31 cellular contexts compared by ENCODE assay signal in the genomic region with DNA sequence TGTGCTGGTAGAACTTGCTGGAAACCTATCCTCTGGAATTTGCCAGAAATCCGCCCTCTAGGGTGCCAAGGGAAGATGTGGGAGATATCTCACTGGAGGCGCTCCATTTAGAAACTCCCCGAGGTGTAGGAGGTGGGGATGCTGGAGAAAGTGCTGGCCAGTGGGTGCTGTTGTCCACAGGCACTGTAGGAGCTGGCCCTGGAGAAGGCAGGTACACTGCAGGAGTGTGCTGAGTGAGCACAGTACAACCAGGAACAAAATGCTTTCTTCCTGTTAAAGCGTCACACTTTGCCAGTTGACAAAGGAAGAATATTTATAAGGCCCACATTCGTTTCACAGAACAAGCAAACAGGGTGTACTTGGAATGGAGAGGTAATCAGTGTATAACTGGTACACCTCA.
"Had no signal": no experiment of that assay in that cellular context is flagged by ENCODE, and none has a peak within 500 bp of the region (broad histone marks: within the 10 kb centered on the region; RNA-seq: fewer than 3 reads in every experiment).

No MANE protein-coding gene starts in this region.

- H3K36me3 Mint-ChIP-seq: activated naive CD8-positive, alpha-beta T cell treated with anti-CD3 and anti-CD28 coated beads for 36 hours had no signal

- H3K4me3 Mint-ChIP-seq: activated CD4-positive, alpha-beta T cell treated with anti-CD3 and anti-CD28 coated beads, Interleukin-2, amount 10 ng/mL, durations not matched to agents 24 days and 14 days; activated CD8-positive, alpha-beta T cell treated with anti-CD3 and anti-CD28 coated beads for 36 hours; activated naive CD8-positive, alpha-beta T cell treated with anti-CD3 and anti-CD28 coated beads for 36 hours; activated T-cell treated with anti-CD3 and anti-CD28 coated beads, Interleukin-2, amount 50 U/mL, for 72 hours; activated T-helper 17 cell treated with anti-CD3 and anti-CD28 coated beads, Interleukin-2, amount 50 U/mL, for 72 hours had no signal

- H3K9me3 Mint-ChIP-seq: activated CD4-positive, alpha-beta T cell treated with anti-CD3 and anti-CD28 coated beads, Interleukin-2, amount 10 ng/mL, durations not matched to agents 24 days and 14 days; activated CD8-positive, alpha-beta T cell treated with anti-CD3 and anti-CD28 coated beads for 36 hours; activated naive CD8-positive, alpha-beta T cell treated with anti-CD3 and anti-CD28 coated beads for 36 hours; activated T-cell treated with anti-CD3 and anti-CD28 coated beads, Interleukin-2, amount 50 U/mL, for 72 hours; activated T-helper 17 cell treated with anti-CD3 and anti-CD28 coated beads, Interleukin-2, amount 50 U/mL, for 72 hours had no signal

- H3K4me1 Mint-ChIP-seq: activated CD4-positive, alpha-beta T cell treated with anti-CD3 and anti-CD28 coated beads, Interleukin-2, amount 10 ng/mL, durations not matched to agents 24 days and 14 days; activated naive CD8-positive, alpha-beta T cell treated with anti-CD3 and anti-CD28 coated beads for 36 hours; activated T-helper 17 cell treated with anti-CD3 and anti-CD28 coated beads, Interleukin-2, amount 50 U/mL, for 72 hours had no signal

- H3K27ac ChIP-seq: brain microvascular endothelial cell, WERI-Rb-1 had no signal

- DNase-seq: activated CD4-positive, alpha-beta T cell treated with anti-CD3 and anti-CD28 coated beads, Interleukin-2, amount 10 ng/mL, durations not matched to agents 24 days and 14 days; activated CD4-positive, alpha-beta T cell treated with anti-CD3 and anti-CD28 coated beads, Interleukin-2, amount 50 U/mL, for 4 hours; activated CD8-positive, alpha-beta T cell treated with anti-CD3 and anti-CD28 coated beads for 36 hours; activated effector memory CD4-positive, alpha-beta T cell treated with anti-CD3 and anti-CD28 coated beads, Interleukin-2, amount 50 U/mL, for 16 hours; activated naive CD4-positive, alpha-beta T cell; activated naive CD4-positive, alpha-beta T cell treated with anti-CD3 and anti-CD28 coated beads, Interleukin-2, amount 50 U/mL, for 16 hours; activated naive CD8-positive, alpha-beta T cell treated with anti-CD3 and anti-CD28 coated beads for 36 hours; activated T-cell treated with anti-CD3 and anti-CD28 coated beads, Interleukin-2, amount 50 U/mL, for 1 hour; activated T-cell treated with anti-CD3 and anti-CD28 coated beads, Interleukin-2, amount 50 U/mL, for 72 hours; amniotic stem cell; aorta; brain microvascular endothelial cell; KG1; NCI-H1092 treated with DMSO at 0.1 percent for 48 hours; NCI-H1417; NCI-H146; NCI-H187; NCI-H2029 treated with DMSO at 0.1 percent for 48 hours; NCI-H2107; NCI-H2171; NCI-H510A; NCI-H748 treated with DMSO at 0.1 percent for 48 hours; NK-92 treated with Interleukin-12 subunit alpha and Interleukin-12 subunit beta, amount 100 ng/mL, for 24 hours; OCI-M1; Right ventricle myocardium superior; SW 1271; T-helper 1 cell; T-helper 2 cell; T-helper 9 cell; WERI-Rb-1 had no signal

- ATAC-seq: activated CD8-positive, alpha-beta T cell treated with anti-CD3 and anti-CD28 coated beads for 36 hours; activated T-cell treated with anti-CD3 and anti-CD28 coated beads, Interleukin-2, amount 50 U/mL, for 72 hours; activated T-helper 17 cell treated with anti-CD3 and anti-CD28 coated beads, Interleukin-2, amount 50 U/mL, for 72 hours had no signal

- H3K27me3 ChIP-seq: brain microvascular endothelial cell had no signal

- H3K27ac Mint-ChIP-seq: activated CD4-positive, alpha-beta T cell treated with anti-CD3 and anti-CD28 coated beads, Interleukin-2, amount 10 ng/mL, durations not matched to agents 24 days and 14 days; activated CD8-positive, alpha-beta T cell treated with anti-CD3 and anti-CD28 coated beads for 36 hours; activated naive CD8-positive, alpha-beta T cell treated with anti-CD3 and anti-CD28 coated beads for 36 hours; activated T-cell treated with anti-CD3 and anti-CD28 coated beads, Interleukin-2, amount 50 U/mL, for 72 hours; activated T-helper 17 cell treated with anti-CD3 and anti-CD28 coated beads, Interleukin-2, amount 50 U/mL, for 72 hours had no signal

- H3K36me3 ChIP-seq: brain microvascular endothelial cell, WERI-Rb-1 had no signal
